ENCODE assay signal across 1 cellular context in the genomic region with DNA sequence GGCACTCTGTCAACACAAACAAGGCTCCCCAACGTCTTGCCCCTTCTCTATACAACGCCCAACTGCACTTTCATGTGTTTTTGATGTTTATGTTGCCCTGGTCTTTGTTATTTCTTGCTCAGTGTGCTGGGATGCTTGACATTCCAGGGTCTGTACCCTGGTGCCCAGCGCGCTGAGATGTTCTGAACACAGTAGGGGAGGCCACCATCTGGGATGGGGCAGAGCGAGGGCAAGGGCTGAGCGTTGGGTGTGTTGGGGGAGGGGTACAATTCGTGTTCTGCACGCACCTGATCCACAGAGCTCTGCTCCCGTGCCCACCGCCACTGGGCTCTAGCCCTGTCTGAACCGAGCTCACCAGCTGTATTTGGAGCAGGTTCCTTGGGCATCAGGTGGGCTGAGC.
TF ChIP-seq lines count a peak whose summit lies in the region.

No MANE protein-coding gene starts in this region.

TF ChIP-seq in SK-N-SH, 30 proteins besides CTCF, POLR2A, EP300 and RAD21:
- TF ChIP-seq RXRA (IDR thresholded peaks at IDR 0.05; ENCODE audit: borderline replicate concordance, low read depth), result no peak
- TF ChIP-seq GATA2 (CRISPR knock-in tag; IDR thresholded peaks at IDR 0.05), result no peak
- TF ChIP-seq POLR2AphosphoS5 (IDR thresholded peaks at IDR 0.05; ENCODE audit: low read depth, low read length), result no peak
- no peak for TF ChIP-seq MAX (IDR thresholded peaks at IDR 0.05; ENCODE audit: low read depth)
